ENCODE assay signal across 1 cellular context in the genomic region with DNA sequence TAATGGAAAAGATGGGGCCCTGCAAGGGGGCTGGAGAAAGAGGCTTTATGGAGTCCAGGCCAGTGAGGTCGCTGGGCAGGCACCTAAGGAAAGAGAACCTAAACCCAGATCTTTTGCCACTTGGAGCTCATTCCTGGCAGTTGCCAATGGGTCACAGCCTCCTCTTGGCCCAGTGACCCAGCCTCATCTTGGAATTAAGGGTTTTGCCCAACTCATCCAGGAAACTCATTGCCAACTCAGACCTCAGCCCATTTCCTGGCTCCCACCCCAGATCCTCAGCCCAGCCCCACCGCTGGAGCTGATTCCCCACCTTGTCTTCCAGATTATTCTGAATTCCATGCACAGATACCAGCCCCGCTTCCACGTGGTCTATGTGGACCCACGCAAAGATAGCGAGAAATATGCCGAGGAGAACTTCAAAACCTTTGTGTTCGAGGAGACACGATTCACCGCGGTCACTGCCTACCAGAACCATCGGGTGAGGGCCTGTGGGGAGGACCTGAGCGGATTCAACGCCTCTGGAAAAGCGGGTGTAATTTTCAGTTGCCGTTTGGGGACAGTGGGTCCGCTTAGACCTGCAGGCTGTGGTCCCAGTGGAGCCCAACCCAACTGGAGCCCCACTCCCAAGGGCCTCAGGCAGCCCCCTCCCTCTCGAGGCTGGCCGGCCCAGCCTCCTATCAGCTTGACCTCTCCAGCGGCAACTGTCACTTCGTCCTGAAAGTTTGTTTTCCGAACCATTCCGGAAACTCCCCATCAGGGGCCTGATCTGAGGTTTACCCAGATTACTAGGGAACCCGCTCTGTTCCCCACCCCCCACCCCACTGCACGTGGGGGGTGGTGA.
A peak's percentile ranks its signal among the peaks of the same experiment; 100 is the strongest.
TF ChIP-seq lines count a peak whose summit lies in the region.

No MANE protein-coding gene starts in this region.

TF ChIP-seq in GM23338, 12 proteins besides CTCF, POLR2A, EP300 and RAD21:
- TF ChIP-seq EZH2 (IDR thresholded peaks at IDR 0.05; ENCODE audit: low read depth, unreplicated experiment) (peak; percentile 78), EZH2phosphoT487 (IDR thresholded peaks at IDR 0.05; ENCODE audit: unreplicated experiment) (no peak)
